In the genomic region with DNA sequence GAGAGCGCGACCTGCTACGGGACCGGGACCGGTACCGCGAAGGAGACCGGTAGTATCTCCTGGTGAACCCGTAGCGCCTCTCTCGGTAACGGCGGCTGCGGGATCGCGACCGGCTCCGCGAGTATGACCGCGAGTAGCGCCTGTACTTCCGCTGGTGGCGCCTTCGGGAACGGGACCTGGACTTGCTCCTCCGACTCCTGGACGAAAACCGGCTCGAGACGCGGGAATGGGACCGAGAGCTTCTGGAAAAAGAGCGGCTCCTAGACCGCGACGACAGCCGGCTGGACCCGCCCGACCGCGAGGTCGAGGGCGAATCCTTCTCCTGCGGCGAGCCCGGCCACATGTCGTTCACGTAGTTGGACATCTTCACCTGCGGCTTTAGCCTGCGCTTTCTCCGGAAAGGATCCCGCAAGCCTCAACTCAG, we compare ENCODE assay signal across 8 cellular contexts. TPM values are rescaled to one million over a fixed set of nuclear protein-coding genes. Genes with fewer than 3 reads are reported as not detected.
A peak's percentile ranks its signal among the peaks of the same experiment; 100 is the strongest.
DNase-seq lines count a peak whose midpoint lies in the region; ATAC-seq and TF ChIP-seq lines count a peak whose summit lies in the region.

No MANE protein-coding gene starts in this region.

- in situ Hi-C loops in gastrocnemius medialis (cut with MboI; ENCODE audit: low sequenced_read_pairs in 4 of 4), result loop anchor here in 1 of 4 donors (10.0 kb wide), 1 partner anchor 98 kb away; no protein-coding TSS in a partner anchor

- peak overlapping the region; percentile 98 for H3K27ac ChIP-seq in HL-60 (replicated peaks)
- H3K27ac ChIP-seq in gastrocnemius medialis, result peak overlapping the region; percentile 99 to 100 (median 100)

- no peaks in the 10 kb centered on the region for H3K9me3 ChIP-seq in gastrocnemius medialis

- H3K27me3 ChIP-seq in HL-60 (ENCODE audit: insufficient read depth, poor library complexity, severe bottlenecking), result no peaks in the 10 kb centered on the region
- H3K27me3 ChIP-seq in gastrocnemius medialis, result no peaks in the 10 kb centered on the region

- TF ChIP-seq POLR2A in gastrocnemius medialis (IDR thresholded peaks at IDR 0.05), result no peak

- peak overlapping the region; percentile 95 for H3K4me3 Mint-ChIP-seq in activated T-cell treated with anti-CD3 and anti-CD28 coated beads, Interleukin-2, amount 50 U/mL, for 4 hours

- intact Hi-C loops in left cardiac atrium (cut with DNase I), result no loop called here
- intact Hi-C loops in gastrocnemius medialis (cut with DNase I; ENCODE audit: low total_unique reads), result loop anchor here (1.0 to 2.0 kb wide), 3 partner anchors 14 to 184 kb away; partner anchors contain the start of genes MACO1, SYF2 and TMEM50A

- no peaks in the 10 kb centered on the region for H3K9me3 Mint-ChIP-seq in activated T-cell treated with anti-CD3 and anti-CD28 coated beads, Interleukin-2, amount 50 U/mL, for 4 hours

- H3K4me1 Mint-ChIP-seq in activated T-cell treated with anti-CD3 and anti-CD28 coated beads, Interleukin-2, amount 50 U/mL, for 4 hours (ENCODE audit: low read depth), result peaks cover 45% of the 10 kb centered on the region

- DNase-seq in activated T-cell treated with anti-CD3 and anti-CD28 coated beads, Interleukin-2, amount 50 U/mL, for 4 hours, result peak; percentile 17
- DNase-seq in activated T-cell treated with anti-CD3 and anti-CD28 coated beads, Interleukin-2, amount 50 U/mL, for 1 hour, result no peak
- DNase-seq in HL-60 (ENCODE audit: low read depth in 1 of 2, low spot score in 1 of 2), result no peak
- DNase-seq in activated gamma-delta T cell treated with Interleukin-2 at 50 U/mL for 16 hours, result peak; percentile 32
- no peak for DNase-seq in left cardiac atrium
- no peak for DNase-seq in gastrocnemius medialis
- no peak for DNase-seq in NCI-H446 treated with DMSO at 0.1 percent for 48 hours (lab: John Stamatoyannopoulos, UW)

- H3K36me3 Mint-ChIP-seq in activated T-cell treated with anti-CD3 and anti-CD28 coated beads, Interleukin-2, amount 50 U/mL, for 4 hours (ENCODE audit: insufficient read depth), result peaks cover 32% of the 10 kb centered on the region

- peaks cover 26% of the 10 kb centered on the region in 2 donors for H3K4me1 ChIP-seq in gastrocnemius medialis

- peaks cover 0 to 42% of the 10 kb centered on the region in 2 donors for H3K36me3 ChIP-seq in gastrocnemius medialis

- peak in 1 of 2 donors; percentile 2 for ATAC-seq in activated T-cell treated with anti-CD3 and anti-CD28 coated beads, Interleukin-2, amount 50 U/mL, for 4 hours
- ATAC-seq in left cardiac atrium (peak; percentile 1 to 2), gastrocnemius medialis (peak; percentile 6 to 7), GM19328 (IDR thresholded peaks at IDR 0.05; ENCODE audit: unreplicated experiment) (no peak)

- H3K4me3 ChIP-seq in HL-60 (replicated peaks; ENCODE audit: insufficient read depth, low read length) (peak overlapping the region; percentile 98), gastrocnemius medialis (peak overlapping the region; percentile 85 to 97 (median 96))

- H3K27me3 Mint-ChIP-seq in activated T-cell treated with anti-CD3 and anti-CD28 coated beads, Interleukin-2, amount 50 U/mL, for 4 hours (ENCODE audit: low read depth), result no peaks in the 10 kb centered on the region

- no peak for TF ChIP-seq CTCF in HL-60 (IDR thresholded peaks at IDR 0.05; ENCODE audit: insufficient read depth, low read length)
- TF ChIP-seq CTCF in gastrocnemius medialis (IDR thresholded peaks at IDR 0.05 in 4 of 5, conservative IDR thresholded peaks at IDR 0.05 in 1 of 5), result peak in 1 of 5 experiments; percentile 21

RNA-seq across cellular contexts. Expression of gene RSRP1, which starts 0.6 kb away (rescaled TPM):
- total RNA-seq in activated T-cell treated with anti-CD3 and anti-CD28 coated beads, Interleukin-2, amount 50 U/mL, for 4 hours, result 10 to 100 TPM; 47.0 to 61.7 (median 53.4) TPM
- total RNA-seq in left cardiac atrium (10 to 100 TPM; 40.3 to 57.4 TPM), gastrocnemius medialis (10 to 100 TPM; 10.3 to 43.0 (median 20.9) TPM)

RNA-seq across cellular contexts. Expression of gene SYF2, which starts 14.3 kb away (rescaled TPM):
- total RNA-seq in activated T-cell treated with anti-CD3 and anti-CD28 coated beads, Interleukin-2, amount 50 U/mL, for 4 hours, result 10 to 100 TPM; 46.7 to 54.9 (median 52.2) TPM
- total RNA-seq in left cardiac atrium (10 to 100 TPM; 31.8 to 37.3 TPM), gastrocnemius medialis (10 to 100 TPM; 49.1 to 67.4 (median 58.3) TPM)

RNA-seq across cellular contexts. Expression of gene RHD, which starts 25.7 kb away (rescaled TPM):
- total RNA-seq in activated T-cell treated with anti-CD3 and anti-CD28 coated beads, Interleukin-2, amount 50 U/mL, for 4 hours, result not detected
- under 1 TPM in 1 of 2 donors, not detected in 1; 0.09 TPM for total RNA-seq in left cardiac atrium
- total RNA-seq in gastrocnemius medialis, result under 1 TPM in 1 of 4 donors, not detected in 3; 0.40 TPM

Comparison
In these comparisons a context has a peak if more than half of its experiments do, and no peak if none do; other contexts are left out.
1. DNase-seq: peak in activated T-cell treated with anti-CD3 and anti-CD28 coated beads, Interleukin-2, amount 50 U/mL, for 4 hours (single experiment) and activated gamma-delta T cell treated with Interleukin-2 at 50 U/mL for 16 hours (single experiment); none in activated T-cell treated with anti-CD3 and anti-CD28 coated beads, Interleukin-2, amount 50 U/mL, for 1 hour (single experiment), HL-60 (0 of 2), left cardiac atrium (single experiment), gastrocnemius medialis (0 of 2) and NCI-H446 treated with DMSO at 0.1 percent for 48 hours (single experiment).